8 cellular contexts compared by ENCODE assay signal in the genomic region with DNA sequence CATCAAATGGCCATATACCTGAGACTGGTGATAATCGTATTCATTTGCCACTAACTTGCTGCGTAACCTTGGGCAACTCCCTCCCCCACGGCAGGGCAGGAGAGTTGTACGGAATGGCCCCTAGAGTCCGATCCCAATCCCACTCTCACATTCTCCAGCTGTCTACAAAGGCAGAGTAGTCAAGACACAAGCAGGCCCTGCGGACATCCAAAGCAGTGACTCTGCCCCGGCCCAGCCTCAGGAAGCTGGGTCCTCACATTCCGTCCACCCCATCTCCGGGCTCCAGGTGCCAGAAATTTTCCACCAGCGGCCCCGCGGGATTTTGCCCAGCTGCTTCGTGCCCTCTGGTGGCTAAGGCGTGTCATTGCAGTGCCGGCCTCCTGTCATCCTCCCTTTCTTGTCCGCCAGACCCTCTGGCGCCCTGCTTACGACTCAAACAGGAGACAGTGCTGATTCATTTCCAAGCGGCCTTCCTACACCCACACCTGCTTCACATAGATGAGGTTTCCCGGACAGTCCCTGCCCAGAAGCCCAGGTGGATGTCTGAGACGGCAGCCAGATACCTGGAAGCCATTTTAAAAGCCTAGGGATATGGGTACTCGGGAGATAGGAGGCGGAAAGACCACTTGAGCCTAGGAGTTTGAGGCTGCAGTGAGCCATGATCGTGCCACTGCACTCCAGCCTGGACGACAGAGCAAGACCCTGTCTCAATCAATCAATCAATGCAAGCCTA. TPM values are rescaled to one million over a fixed set of nuclear protein-coding genes. Genes with fewer than 3 reads are reported as not detected.
DNase-seq lines count a peak whose midpoint lies in the region; ATAC-seq and TF ChIP-seq lines count a peak whose summit lies in the region.

No MANE protein-coding gene starts in this region.

- H2AFZ ChIP-seq in hepatocyte: peak overlapping the region; percentile 54

- no peaks in the 10 kb centered on the region for H3K79me2 ChIP-seq in hepatocyte

- H4K20me1 ChIP-seq in hepatocyte (ENCODE audit: insufficient read depth, poor library complexity, severe bottlenecking): no peaks in the 10 kb centered on the region

- no peaks in the 10 kb centered on the region for H3K36me3 ChIP-seq in hepatocyte (replicated peaks; ENCODE audit: insufficient read depth, low read depth)

- TF ChIP-seq CTCF in GM12873 (IDR thresholded peaks at IDR 0.05; ENCODE audit: insufficient read depth, low read depth, low read length, missing control alignments): peak; percentile 99
- peak; percentile 98 for TF ChIP-seq CTCF in astrocyte of the cerebellum (IDR thresholded peaks at IDR 0.05; ENCODE audit: low read depth, low read length, missing control alignments)
- TF ChIP-seq CTCF in hepatocyte (IDR thresholded peaks at IDR 0.05; ENCODE audit: poor library complexity): peak; percentile 98

- 18% methylated on average over 25 of the region's 25 CpGs for WGBS in hepatocyte (ENCODE audit: low lambda C conversion rate, missing lambda C conversion rate)

- no peaks in the 10 kb centered on the region for H3K9me2 ChIP-seq in hepatocyte (replicated peaks; ENCODE audit: insufficient read depth)

- no peaks in the 10 kb centered on the region for H3K27me3 ChIP-seq in hepatocyte

- ATAC-seq in GM18858 (IDR thresholded peaks at IDR 0.05; ENCODE audit: unreplicated experiment): no peak
- ATAC-seq in HG03196 (IDR thresholded peaks at IDR 0.05; ENCODE audit: unreplicated experiment): no peak

- no peaks in the 10 kb centered on the region for H3K9me3 ChIP-seq in hepatocyte (ENCODE audit: low read depth)

- DNase-seq in NCI-H1930 (lab: John Stamatoyannopoulos, UW): peak; percentile 75 to 78
- peak; percentile 87 for DNase-seq in T1000 (lab: John Stamatoyannopoulos, UW)
- peak; percentile 73 for DNase-seq in astrocyte of the cerebellum (ENCODE audit: low read depth)
- DNase-seq in hepatocyte (ENCODE audit: low spot score): peak; percentile 95
- peak; percentile 77 for DNase-seq in renal cortical epithelial cell (ENCODE audit: low read depth)

- H3K4me1 ChIP-seq in hepatocyte (ENCODE audit: insufficient read depth): peaks cover 31% of the 10 kb centered on the region

- H3K4me2 ChIP-seq in hepatocyte: peak overlapping the region; percentile 58

- in situ Hi-C loops in astrocyte of the cerebellum (cut with HindIII; ENCODE audit: low sequenced_read_pairs): no loop called here

- H3K27ac ChIP-seq in hepatocyte: peak overlapping the region; percentile 100

- no peak overlapping the region for H3K4me3 ChIP-seq in astrocyte of the cerebellum (ENCODE audit: low read depth, low read length)
- no peak overlapping the region for H3K4me3 ChIP-seq in hepatocyte

RNA-seq across cellular contexts. Expression of a gene that starts 2.9 kb away (rescaled TPM):
- total RNA-seq in hepatocyte (1.7 and 4.2 TPM in 2 replicates), renal cortical epithelial cell (37.9 and 392 TPM in 2 replicates)
- polyA plus RNA-seq in hepatocyte: 6.9 and 10.3 TPM in 2 replicates

RNA-seq across cellular contexts. Expression of a gene that starts 19.5 kb away (rescaled TPM):
- total RNA-seq in hepatocyte: 2.6 and 2.7 TPM in 2 replicates
- 1.9 and 6.1 TPM in 2 replicates for polyA plus RNA-seq in hepatocyte
- total RNA-seq in renal cortical epithelial cell: 5.2 and 36.8 TPM in 2 replicates

RNA-seq across cellular contexts. Expression of a gene that starts 22.9 kb away (rescaled TPM):
- 64.1 and 101 TPM in 2 replicates for total RNA-seq in hepatocyte
- polyA plus RNA-seq in hepatocyte: 116 and 187 TPM in 2 replicates
- 7.6 and 303 TPM in 2 replicates for total RNA-seq in renal cortical epithelial cell

RNA-seq across cellular contexts. Expression of a gene that starts 27.8 kb away (rescaled TPM):
- total RNA-seq in hepatocyte (not detected in 2 replicates), renal cortical epithelial cell (1.2 TPM in 2 replicates)
- polyA plus RNA-seq in hepatocyte: 0.54 and 1.0 TPM in 2 replicates

RNA-seq across cellular contexts. Expression of a gene that starts 32.7 kb away (rescaled TPM):
- total RNA-seq in hepatocyte (140 and 173 TPM in 2 replicates), renal cortical epithelial cell (428 and 2,979 TPM in 2 replicates)
- polyA plus RNA-seq in hepatocyte: 657 and 701 TPM in 2 replicates
